15 cellular contexts compared by ENCODE assay signal in the genomic region with DNA sequence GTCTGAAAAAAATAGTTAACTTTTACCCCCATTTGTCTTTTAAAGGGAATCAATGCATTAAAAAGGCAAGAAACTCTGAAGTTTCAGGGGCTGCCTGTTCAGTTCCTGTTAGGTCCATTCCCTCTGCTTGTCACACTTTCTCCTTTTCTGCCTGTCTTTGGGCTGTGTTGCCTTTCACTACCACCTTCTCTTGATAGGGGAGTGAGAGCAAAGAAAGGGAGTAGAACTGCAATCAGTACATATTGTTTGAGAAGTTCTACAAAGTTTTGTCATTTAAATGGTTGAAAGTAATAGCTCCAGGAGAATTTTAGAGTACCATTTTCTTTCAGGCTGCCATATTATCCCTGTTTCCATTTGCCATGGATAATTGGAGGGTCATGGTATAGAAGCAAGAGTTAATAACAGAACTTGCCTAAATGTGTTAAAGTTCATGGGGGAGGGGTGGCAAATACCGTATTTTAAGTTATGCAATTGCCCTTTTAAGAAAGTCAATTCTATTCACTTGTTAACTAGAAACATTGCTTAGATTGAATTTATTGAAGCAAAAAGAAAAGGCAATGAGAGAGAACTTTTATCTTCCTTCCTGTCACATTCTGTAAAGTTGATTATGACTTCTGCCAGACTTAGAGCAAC. TPM values are rescaled to one million over a fixed set of nuclear protein-coding genes. Genes with fewer than 3 reads are reported as not detected.
DNase-seq lines count a peak whose midpoint lies in the region; ATAC-seq and TF ChIP-seq lines count a peak whose summit lies in the region.
"Had no signal": no experiment of that assay in that cellular context is flagged by ENCODE, and none has a peak within 500 bp of the region (broad histone marks: within the 10 kb centered on the region; RNA-seq: fewer than 3 reads in every experiment).

No MANE protein-coding gene starts in this region.

- H3K9me2 ChIP-seq in hepatocyte (replicated peaks; ENCODE audit: insufficient read depth): no peaks in the 10 kb centered on the region

- WGBS in hepatocyte (ENCODE audit: low lambda C conversion rate, missing lambda C conversion rate): 38% methylated on average over 1 of the region's 1 CpG

- H4K20me1 ChIP-seq in hepatocyte (ENCODE audit: insufficient read depth, poor library complexity, severe bottlenecking): no peaks in the 10 kb centered on the region

- H3K4me1 ChIP-seq in A673 (ENCODE audit: insufficient read depth, low read length, poor library complexity, severe bottlenecking): peaks cover 13% of the 10 kb centered on the region
- H3K4me1 ChIP-seq in CD4-positive, alpha-beta memory T cell (ENCODE audit: insufficient read depth, low read length): no peaks in the 10 kb centered on the region
- peaks cover 3% of the 10 kb centered on the region for H3K4me1 ChIP-seq in hepatocyte (ENCODE audit: insufficient read depth)

- H3K4me1 Mint-ChIP-seq in CD4-positive, alpha-beta memory T cell: peaks cover 0 to 7% (median 5%) of the 10 kb centered on the region in 4 donors
- H3K4me1 Mint-ChIP-seq in T-cell: peaks cover 2 to 10% (median 6%) of the 10 kb centered on the region in 3 donors

- BruUV-seq in A673 (replicated peaks; lab: Mats Ljungman, UMichigan): no TSS peak

- DNase-seq in A673 (ENCODE audit: low spot score) (peak; percentile 15), T-cell (no peak), hepatocyte (ENCODE audit: low spot score) (no peak)
- no peak for DNase-seq in CD4-positive, alpha-beta memory T cell
- DNase-seq in activated naive CD4-positive, alpha-beta T cell treated with Interleukin-2 at 50 U/mL for 16 hours: no peak
- DNase-seq: BE2C; DMS 273 treated with DMSO at 0.1 percent for 48 hours; NCI-H1436 treated with DMSO at 0.1 percent for 48 hours; NCI-H2081 treated with DMSO at 0.1 percent for 48 hours; NCI-H524 treated with DMSO at 0.1 percent for 48 hours; NK-92 treated with Interleukin-12 subunit alpha and Interleukin-12 subunit beta, amount 100 ng/mL, for 24 hours had no signal

- TF ChIP-seq CTCF in A673 (conservative IDR thresholded peaks at IDR 0.05; ENCODE audit: low read depth, low read length): no peak
- no peak for TF ChIP-seq CTCF in hepatocyte (IDR thresholded peaks at IDR 0.05; ENCODE audit: poor library complexity)

- CTCF ChIA-PET in A673 (lab: Charles Lee): no interaction called here
- CTCF ChIA-PET in CD4-positive, alpha-beta memory T cell (lab: Charles Lee; ENCODE audit: partially characterized antibody): interaction anchor here (1.2 kb wide), 1 partner anchor 200 kb away, joined by 3 read pairs; no protein-coding TSS in a partner anchor
- CTCF ChIA-PET in T-cell (lab: Charles Lee): no interaction called here

- ATAC-seq in T-cell (replicated peaks in 1 of 4) (no peak), GM18502 (IDR thresholded peaks at IDR 0.05; ENCODE audit: poor library complexity, unreplicated experiment) (no peak), GM21576 (IDR thresholded peaks at IDR 0.05; ENCODE audit: unreplicated experiment) (no peak)
- ATAC-seq: HCT116 had no signal

- no peaks in the 10 kb centered on the region for H3K9me3 Mint-ChIP-seq in CD4-positive, alpha-beta memory T cell
- no peaks in the 10 kb centered on the region for H3K9me3 Mint-ChIP-seq in T-cell

- H3K9me3 ChIP-seq in A673 (ENCODE audit: low read depth, low read length, poor library complexity, severe bottlenecking) (no peaks in the 10 kb centered on the region), hepatocyte (ENCODE audit: low read depth) (no peaks in the 10 kb centered on the region)
- H3K9me3 ChIP-seq in CD4-positive, alpha-beta memory T cell (ENCODE audit: control insufficient read depth in 1 of 2, low read length in 2 of 2): no peaks in the 10 kb centered on the region
- H3K9me3 ChIP-seq: BE2C had no signal

- H3K36me3 ChIP-seq in A673 (ENCODE audit: insufficient read depth, low read length, poor library complexity, severe bottlenecking) (peaks cover 34% of the 10 kb centered on the region), hepatocyte (replicated peaks; ENCODE audit: insufficient read depth, low read depth) (no peaks in the 10 kb centered on the region)
- peaks cover 36% of the 10 kb centered on the region for H3K36me3 ChIP-seq in CD4-positive, alpha-beta memory T cell (ENCODE audit: insufficient read depth, low read length)

- no peak overlapping the region for H3K27ac ChIP-seq in A673 (ENCODE audit: low read depth, low read length, poor library complexity, severe bottlenecking)
- H3K27ac ChIP-seq in CD4-positive, alpha-beta memory T cell (ENCODE audit: low read depth, low read length): no peak overlapping the region
- peak overlapping the region; percentile 21 for H3K27ac ChIP-seq in hepatocyte

- no peaks in the 10 kb centered on the region for H3K27me3 ChIP-seq in A673 (replicated peaks; ENCODE audit: insufficient read depth, low read depth, low read length, poor library complexity)
- H3K27me3 ChIP-seq in CD4-positive, alpha-beta memory T cell (ENCODE audit: insufficient read depth, low read length): no peaks in the 10 kb centered on the region
- H3K27me3 ChIP-seq in hepatocyte: no peaks in the 10 kb centered on the region
- H3K27me3 ChIP-seq: BE2C had no signal

- H3K36me3 Mint-ChIP-seq in CD4-positive, alpha-beta memory T cell: peaks cover 27 to 43% of the 10 kb centered on the region in 2 donors
- H3K36me3 Mint-ChIP-seq in T-cell: peaks cover 41% of the 10 kb centered on the region

- POLR2A ChIA-PET in A673 (lab: Charles Lee; ENCODE audit: low non-redundant PET) (no interaction called here), T-cell (lab: Charles Lee) (no interaction called here)
- POLR2A ChIA-PET in CD4-positive, alpha-beta memory T cell (lab: Charles Lee; ENCODE audit: partially characterized antibody): no interaction called here

- peaks cover 6% of the 10 kb centered on the region for H3K79me2 ChIP-seq in hepatocyte

- intact Hi-C loops in A673 (cut with micrococcal nuclease; ENCODE audit: unreplicated experiment): no loop called here
- intact Hi-C loops in CD4-positive, alpha-beta memory T cell (cut with micrococcal nuclease): no loop called here

- H3K4me3 ChIP-seq in A673 (ENCODE audit: low read depth, low read length, poor library complexity, severe bottlenecking) (no peak overlapping the region), hepatocyte (no peak overlapping the region)
- H3K4me3 ChIP-seq in CD4-positive, alpha-beta memory T cell (ENCODE audit: low read length in 2 of 2): no peak overlapping the region

- peak overlapping the region in 4 of 7 donors; percentile 1 to 80 (median 58) for H3K27ac Mint-ChIP-seq in CD4-positive, alpha-beta memory T cell
- peak overlapping the region; percentile 69 to 73 for H3K27ac Mint-ChIP-seq in T-cell

- H3K4me2 ChIP-seq in hepatocyte: no peak overlapping the region

- no peak overlapping the region for H3K4me3 Mint-ChIP-seq in CD4-positive, alpha-beta memory T cell
- H3K4me3 Mint-ChIP-seq in T-cell: no peak overlapping the region

- no peaks in the 10 kb centered on the region for H3K27me3 Mint-ChIP-seq in CD4-positive, alpha-beta memory T cell
- no peaks in the 10 kb centered on the region for H3K27me3 Mint-ChIP-seq in T-cell

- H2AFZ ChIP-seq in hepatocyte: no peak overlapping the region

RNA-seq across cellular contexts. Expression of gene MPLKIP, which starts 38.6 kb away (rescaled TPM):
- total RNA-seq in A673 (2021): 43.8 and 49.0 TPM in 2 replicates
- total RNA-seq in CD4-positive, alpha-beta memory T cell: 10 to 100 TPM; 34.3 to 34.8 TPM
- 10 to 100 TPM; 60.7 to 92.3 TPM for polyA plus RNA-seq in CD4-positive, alpha-beta memory T cell
- total RNA-seq in T-cell: 10 to 100 TPM; 16.6 to 39.0 (median 33.8) TPM
- total RNA-seq in hepatocyte: 42.5 and 46.9 TPM in 2 replicates
- 64.6 and 70.9 TPM in 2 replicates for polyA plus RNA-seq in hepatocyte

RNA-seq across cellular contexts. Expression of gene SUGCT, which starts 39.0 kb away (rescaled TPM):
- total RNA-seq in A673 (2021) (1.5 and 2.5 TPM in 2 replicates), T-cell (1 to 10 TPM; 1.3 to 3.1 (median 2.3) TPM), hepatocyte (6.0 and 12.0 TPM in 2 replicates)
- 1 to 10 TPM; 1.7 to 4.4 TPM for total RNA-seq in CD4-positive, alpha-beta memory T cell
- polyA plus RNA-seq in CD4-positive, alpha-beta memory T cell: under 1 TPM; 0.41 to 0.80 TPM
- polyA plus RNA-seq in hepatocyte: 5.0 and 5.1 TPM in 2 replicates
- total RNA-seq: HT-29 had no signal
